9 cellular contexts compared by ENCODE assay signal in the genomic region with DNA sequence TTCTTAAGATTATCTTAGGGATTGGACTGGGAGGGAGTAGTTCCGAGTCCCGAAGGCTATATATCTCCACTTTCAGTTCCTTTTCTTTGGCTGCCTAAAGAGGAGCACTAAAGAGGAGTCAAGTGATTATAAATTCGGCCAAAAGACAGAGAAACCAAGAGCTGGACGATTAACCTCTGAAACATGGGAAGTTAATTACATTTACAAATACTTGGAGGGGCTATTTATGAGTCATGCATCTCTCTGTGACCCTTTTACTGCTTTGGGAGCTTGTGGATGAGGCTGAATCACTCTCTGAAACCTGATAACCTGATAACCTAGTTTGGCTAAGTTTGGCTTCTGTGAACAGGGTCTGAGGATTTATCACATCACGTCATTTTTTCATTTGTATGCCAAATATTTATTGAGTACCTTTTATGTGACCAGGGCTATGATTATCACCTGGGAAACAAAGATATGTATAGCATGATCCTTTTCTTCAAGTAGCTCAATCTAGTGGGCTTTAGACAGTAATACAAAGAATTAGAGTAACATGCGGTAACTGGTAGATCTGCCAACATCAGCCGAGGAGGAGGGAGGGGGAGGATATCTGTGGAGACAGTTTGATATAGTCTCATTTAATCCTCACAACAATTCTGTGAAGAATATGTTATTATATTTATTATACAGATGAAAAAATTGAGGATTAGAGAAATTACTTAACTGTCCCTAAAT.
A peak's percentile ranks its signal among the peaks of the same experiment; 100 is the strongest.
DNase-seq lines count a peak whose midpoint lies in the region; ATAC-seq and TF ChIP-seq lines count a peak whose summit lies in the region.
"Had no signal": no experiment of that assay in that cellular context is flagged by ENCODE, and none has a peak within 500 bp of the region (broad histone marks: within the 10 kb centered on the region; RNA-seq: fewer than 3 reads in every experiment).

No MANE protein-coding gene starts in this region.

- intact Hi-C loops in CD14-positive monocyte (cut with micrococcal nuclease) = no loop called here

- TF ChIP-seq CTCF in CD14-positive monocyte (IDR thresholded peaks at IDR 0.05) = no peak
- no peak for TF ChIP-seq CTCF in choroid plexus epithelial cell (conservative IDR thresholded peaks at IDR 0.05; ENCODE audit: low read depth, low read length)

- peak overlapping the region in 1 of 2 donors; percentile 44 for H3K9ac ChIP-seq in mucosa of rectum (ENCODE audit: low read depth in 1 of 2, low read length in 2 of 2)

- no peaks in the 10 kb centered on the region for H3K36me3 Mint-ChIP-seq in CD14-positive monocyte

- H3K9me3 ChIP-seq in mucosa of rectum (ENCODE audit: control insufficient read depth in 2 of 2, low read length in 2 of 2) = no peaks in the 10 kb centered on the region

- peak overlapping the region; percentile 28 for H3K4me3 ChIP-seq in choroid plexus epithelial cell (ENCODE audit: low read depth, low read length)
- H3K4me3 ChIP-seq in mucosa of rectum (ENCODE audit: low read length in 2 of 2) = peak overlapping the region; percentile 54

- H3K9me3 Mint-ChIP-seq in CD14-positive monocyte = no peaks in the 10 kb centered on the region
- H3K9me3 Mint-ChIP-seq: T-helper 1 cell treated with Interleukin-12 subunit alpha and Interleukin-12 subunit beta and Interleukin-4 antibody, amounts not matched to agents 30 μg/mL and 1 μg/mL, for 36 hours had no signal

- H3K27ac ChIP-seq in mucosa of rectum (ENCODE audit: low read depth in 2 of 2, low read length in 2 of 2) = peak overlapping the region; percentile 29 to 51

- H3K27ac Mint-ChIP-seq in CD14-positive monocyte = peak overlapping the region in 1 of 7 donors; percentile 28
- H3K27ac Mint-ChIP-seq: T-helper 1 cell treated with Interleukin-12 subunit alpha and Interleukin-12 subunit beta and Interleukin-4 antibody, amounts not matched to agents 30 μg/mL and 1 μg/mL, for 36 hours had no signal

- no peaks in the 10 kb centered on the region for H3K27me3 ChIP-seq in mucosa of rectum (ENCODE audit: control insufficient read depth in 2 of 2, insufficient read depth in 2 of 2, low read length in 2 of 2)

- H3K27me3 Mint-ChIP-seq in CD14-positive monocyte (ENCODE audit: low read depth in 3 of 3) = peaks cover 0 to 2% (median 1%) of the 10 kb centered on the region in 3 donors

- peaks cover 7 to 9% of the 10 kb centered on the region in 2 donors for H3K4me1 ChIP-seq in mucosa of rectum (ENCODE audit: control insufficient read depth in 2 of 2, insufficient read depth in 2 of 2, low read length in 2 of 2)

- H3K36me3 ChIP-seq in mucosa of rectum (ENCODE audit: control insufficient read depth in 2 of 2, insufficient read depth in 2 of 2, low read length in 2 of 2) = no peaks in the 10 kb centered on the region

- ATAC-seq in HG03432 (IDR thresholded peaks at IDR 0.05; ENCODE audit: unreplicated experiment) (no peak), GM18520 (IDR thresholded peaks at IDR 0.05; ENCODE audit: unreplicated experiment) (no peak)

- H3K4me1 Mint-ChIP-seq in CD14-positive monocyte = peaks cover 27% of the 10 kb centered on the region

- H3K4me3 Mint-ChIP-seq in CD14-positive monocyte = peak overlapping the region; percentile 65 to 85
- H3K4me3 Mint-ChIP-seq: T-helper 1 cell treated with Interleukin-12 subunit alpha and Interleukin-12 subunit beta and Interleukin-4 antibody, amounts not matched to agents 30 μg/mL and 1 μg/mL, for 36 hours had no signal

- DNase-seq in CD14-positive monocyte (ENCODE audit: low spot score) (no peak), NCI-H2029 treated with DMSO at 0.1 percent for 48 hours (lab: John Stamatoyannopoulos, UW) (peak; percentile 82), choroid plexus epithelial cell (ENCODE audit: low read depth) (no peak), anterior cingulate cortex (lab: John Stamatoyannopoulos, UW) (no peak)
- DNase-seq in stimulated activated CD4-positive, alpha-beta T cell treated with anti-CD3 and anti-CD28 coated beads, Interleukin-4, amount 100 ng/mL, for 4 hours = no peak
